8 cellular contexts compared by ENCODE assay signal in the genomic region with DNA sequence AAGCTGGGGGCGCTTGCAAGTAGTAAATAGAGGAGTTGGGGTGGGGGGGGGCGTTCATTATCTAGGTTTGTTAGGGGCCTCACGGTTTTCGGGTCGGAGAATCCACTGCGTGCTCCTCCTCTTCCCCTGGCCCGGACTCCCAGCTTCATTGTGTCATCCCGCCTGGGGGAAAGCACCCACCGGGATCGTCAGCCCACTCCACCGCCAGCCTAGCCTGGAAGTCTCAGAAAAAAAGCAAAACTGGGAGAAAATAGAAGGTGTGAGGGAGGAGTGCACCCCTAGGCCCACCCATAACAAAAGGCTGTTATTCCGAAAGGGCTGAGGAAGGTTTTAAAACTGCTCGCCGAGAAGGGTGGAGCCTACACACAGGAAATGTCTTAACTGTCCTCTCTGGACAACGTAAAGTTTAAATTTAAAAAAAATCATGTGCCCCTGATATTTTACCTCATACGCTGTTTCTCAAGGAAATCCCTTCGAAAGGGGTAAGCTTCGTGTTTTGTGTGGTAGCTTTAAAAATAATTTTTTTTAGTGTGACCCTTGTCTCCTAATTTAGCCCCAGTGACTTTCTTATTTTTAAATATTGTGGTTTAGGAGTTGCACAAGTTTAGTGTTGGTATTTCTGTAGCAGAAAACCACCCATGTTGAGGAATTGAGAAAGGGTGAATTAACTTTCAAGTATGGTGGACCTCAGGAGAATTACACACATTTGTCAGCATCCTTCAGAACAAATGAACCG.
A peak's percentile ranks its signal among the peaks of the same experiment; 100 is the strongest.
DNase-seq lines count a peak whose midpoint lies in the region; ATAC-seq and TF ChIP-seq lines count a peak whose summit lies in the region.

No MANE protein-coding gene starts in this region.

- H3K4me1 Mint-ChIP-seq in memory B cell = peaks cover 55% of the 10 kb centered on the region

- H3K9me2 ChIP-seq in DOHH2 (replicated peaks; ENCODE audit: control insufficient read depth, low read length) = no peaks in the 10 kb centered on the region
- H3K9me2 ChIP-seq in SK-N-SH = no peaks in the 10 kb centered on the region

- no peak for TF ChIP-seq RAD21 in SK-N-SH (IDR thresholded peaks at IDR 0.05; ENCODE audit: low read length)

- H3K9me3 Mint-ChIP-seq in memory B cell = no peaks in the 10 kb centered on the region

- peak overlapping the region; percentile 79 for H3K9ac ChIP-seq in SK-N-SH

- intact Hi-C loops in upper lobe of right lung (cut with DNase I) = no loop called here

- peak; percentile 57 for DNase-seq in SK-N-SH
- peak; percentile 55 for DNase-seq in ecto neural progenitor cell (ENCODE audit: low spot score)
- DNase-seq in memory B cell (ENCODE audit: low spot score in 2 of 2) = peak in 1 of 2 donors; percentile 20
- DNase-seq in upper lobe of right lung = no peak
- DNase-seq in OCI-M2 (lab: John Stamatoyannopoulos, UW; ENCODE audit: unreplicated experiment) = no peak

- H4K20me1 ChIP-seq in DOHH2 (ENCODE audit: control insufficient read depth, insufficient read depth, low read depth, low read length) (no peaks in the 10 kb centered on the region), SK-N-SH (ENCODE audit: insufficient read depth) (0 out of 2 replicates have a peak, but pooled peaks cover 6% of the 10 kb centered on the region)

- peak overlapping the region; percentile 87 for H3K27ac Mint-ChIP-seq in memory B cell

- H3K27me3 ChIP-seq in DOHH2 (ENCODE audit: control insufficient read depth, low read length) = peaks cover 24% of the 10 kb centered on the region
- no peaks in the 10 kb centered on the region for H3K27me3 ChIP-seq in SK-N-SH (ENCODE audit: insufficient read depth)
- no peaks in the 10 kb centered on the region for H3K27me3 ChIP-seq in upper lobe of right lung

- no peak for TF ChIP-seq CTCF in DOHH2 (IDR thresholded peaks at IDR 0.05; ENCODE audit: low read depth, low read length, poor library complexity, severe bottlenecking)
- peak; percentile 14; the same call in 1 of the 2 replicates for TF ChIP-seq CTCF in SK-N-SH (IDR thresholded peaks at IDR 0.05)
- TF ChIP-seq CTCF in upper lobe of right lung (IDR thresholded peaks at IDR 0.05) = no peak

- TF ChIP-seq EP300 in SK-N-SH (IDR thresholded peaks at IDR 0.05; ENCODE audit: borderline replicate concordance in 1 of 2, low read depth in 1 of 2, low read length in 1 of 2) = no peak

- POLR2A ChIA-PET in SK-N-SH (lab: Yijun Ruan, JAX) = interaction anchor here (0.7 to 1.8 kb wide), 2 partner anchors 10 to 11 kb away, joined by 3 to 7 read pairs; no protein-coding TSS in a partner anchor

- H3F3A ChIP-seq in DOHH2 (ENCODE audit: control insufficient read depth, insufficient read depth) (peaks cover 3% of the 10 kb centered on the region; the same call in 1 of the 2 replicates), SK-N-SH (replicated peaks; ENCODE audit: insufficient read depth) (peaks cover 34% of the 10 kb centered on the region)

- no peaks in the 10 kb centered on the region for H3K36me3 ChIP-seq in DOHH2 (ENCODE audit: control insufficient read depth, low read length)
- H3K36me3 ChIP-seq in SK-N-SH (replicated peaks in 1 of 2; ENCODE audit: control insufficient read depth in 1 of 2, insufficient read depth in 2 of 2, low read length in 1 of 2) = no peaks in the 10 kb centered on the region
- no peaks in the 10 kb centered on the region for H3K36me3 ChIP-seq in upper lobe of right lung

- CTCF ChIA-PET in SK-N-SH (lab: Yijun Ruan, JAX) = interaction anchor here (0.9 to 2.7 kb wide), 3 partner anchors 30 to 453 kb away, joined by 3 to 11 read pairs (median 3); no protein-coding TSS in a partner anchor

- peaks cover 7% of the 10 kb centered on the region for H3K79me2 ChIP-seq in DOHH2 (ENCODE audit: control insufficient read depth, low read length)
- peaks cover 84% of the 10 kb centered on the region for H3K79me2 ChIP-seq in SK-N-SH (ENCODE audit: insufficient read depth)

- H3K27ac ChIP-seq in DOHH2 (ENCODE audit: low read depth, low read length) (peak overlapping the region; percentile 29; the same call in 1 of the 2 replicates), SK-N-SH (ENCODE audit: low read depth in 2 of 2, low read length in 1 of 2) (peak overlapping the region; percentile 94 to 95), upper lobe of right lung (peak overlapping the region; percentile 88)

- no peaks in the 10 kb centered on the region for H3K27me3 Mint-ChIP-seq in memory B cell

- H3K36me3 Mint-ChIP-seq in memory B cell = peaks cover 2% of the 10 kb centered on the region

- peak overlapping the region; percentile 93 for H3K4me2 ChIP-seq in DOHH2 (ENCODE audit: low read length)
- peak overlapping the region; percentile 84 for H3K4me2 ChIP-seq in SK-N-SH

- 5% methylated on average over 19 of the region's 19 CpGs for WGBS in SK-N-SH (ENCODE audit: low lambda C conversion rate)

- peak overlapping the region; percentile 75; the same call in 1 of the 2 replicates for H2AFZ ChIP-seq in SK-N-SH (ENCODE audit: low read depth)

- ATAC-seq in GM19328 (IDR thresholded peaks at IDR 0.05; ENCODE audit: unreplicated experiment) = peak; percentile 39
- ATAC-seq in HG03280 (IDR thresholded peaks at IDR 0.05; ENCODE audit: unreplicated experiment) = peak; percentile 43
- peak; percentile 25 for ATAC-seq in memory B cell (ENCODE audit: low read depth)
- peak; percentile 34 for ATAC-seq in upper lobe of right lung

- H3K9me3 ChIP-seq in DOHH2 (ENCODE audit: control insufficient read depth, insufficient read depth, low read length) = no peaks in the 10 kb centered on the region
- no peaks in the 10 kb centered on the region for H3K9me3 ChIP-seq in SK-N-SH
- no peaks in the 10 kb centered on the region for H3K9me3 ChIP-seq in upper lobe of right lung

- peak overlapping the region; percentile 85 for H3K4me3 ChIP-seq in DOHH2 (ENCODE audit: low read length)
- peak overlapping the region; percentile 68 to 73 for H3K4me3 ChIP-seq in SK-N-SH (ENCODE audit: low read depth in 2 of 2, low read length in 1 of 2)
- peak overlapping the region; percentile 64 for H3K4me3 ChIP-seq in upper lobe of right lung

- peak overlapping the region; percentile 97 for H3K4me3 Mint-ChIP-seq in memory B cell

- H3K4me1 ChIP-seq in DOHH2 (ENCODE audit: control insufficient read depth, low read length) = peaks cover 42% of the 10 kb centered on the region
- peaks cover 15 to 29% of the 10 kb centered on the region in 2 experiments for H3K4me1 ChIP-seq in SK-N-SH (ENCODE audit: control insufficient read depth in 1 of 2, insufficient read depth in 2 of 2, low read depth in 1 of 2, low read length in 1 of 2)
- H3K4me1 ChIP-seq in upper lobe of right lung = peaks cover 63% of the 10 kb centered on the region

TF ChIP-seq in SK-N-SH, 30 proteins besides CTCF, POLR2A, EP300 and RAD21:
- TF ChIP-seq RFX5 (IDR thresholded peaks at IDR 0.05; ENCODE audit: low read length) = no peak
- TF ChIP-seq FOXJ3 (CRISPR knock-in tag; IDR thresholded peaks at IDR 0.05) = no peak
- TF ChIP-seq, protein P1, sequence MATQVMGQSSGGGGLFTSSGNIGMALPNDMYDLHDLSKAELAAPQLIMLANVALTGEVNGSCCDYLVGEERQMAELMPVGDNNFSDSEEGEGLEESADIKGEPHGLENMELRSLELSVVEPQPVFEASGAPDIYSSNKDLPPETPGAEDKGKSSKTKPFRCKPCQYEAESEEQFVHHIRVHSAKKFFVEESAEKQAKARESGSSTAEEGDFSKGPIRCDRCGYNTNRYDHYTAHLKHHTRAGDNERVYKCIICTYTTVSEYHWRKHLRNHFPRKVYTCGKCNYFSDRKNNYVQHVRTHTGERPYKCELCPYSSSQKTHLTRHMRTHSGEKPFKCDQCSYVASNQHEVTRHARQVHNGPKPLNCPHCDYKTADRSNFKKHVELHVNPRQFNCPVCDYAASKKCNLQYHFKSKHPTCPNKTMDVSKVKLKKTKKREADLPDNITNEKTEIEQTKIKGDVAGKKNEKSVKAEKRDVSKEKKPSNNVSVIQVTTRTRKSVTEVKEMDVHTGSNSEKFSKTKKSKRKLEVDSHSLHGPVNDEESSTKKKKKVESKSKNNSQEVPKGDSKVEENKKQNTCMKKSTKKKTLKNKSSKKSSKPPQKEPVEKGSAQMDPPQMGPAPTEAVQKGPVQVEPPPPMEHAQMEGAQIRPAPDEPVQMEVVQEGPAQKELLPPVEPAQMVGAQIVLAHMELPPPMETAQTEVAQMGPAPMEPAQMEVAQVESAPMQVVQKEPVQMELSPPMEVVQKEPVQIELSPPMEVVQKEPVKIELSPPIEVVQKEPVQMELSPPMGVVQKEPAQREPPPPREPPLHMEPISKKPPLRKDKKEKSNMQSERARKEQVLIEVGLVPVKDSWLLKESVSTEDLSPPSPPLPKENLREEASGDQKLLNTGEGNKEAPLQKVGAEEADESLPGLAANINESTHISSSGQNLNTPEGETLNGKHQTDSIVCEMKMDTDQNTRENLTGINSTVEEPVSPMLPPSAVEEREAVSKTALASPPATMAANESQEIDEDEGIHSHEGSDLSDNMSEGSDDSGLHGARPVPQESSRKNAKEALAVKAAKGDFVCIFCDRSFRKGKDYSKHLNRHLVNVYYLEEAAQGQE (IDR thresholded peaks at IDR 0.05; ENCODE audit: low read depth, low read length) = no peak
- TF ChIP-seq POLR2AphosphoS5 (IDR thresholded peaks at IDR 0.05; ENCODE audit: low read depth, low read length) = peak; percentile 40; the same call in 1 of the 2 replicates
- TF ChIP-seq MXI1 (IDR thresholded peaks at IDR 0.05; ENCODE audit: low read depth, low read length) = no peak
- no peak for TF ChIP-seq MEF2A (IDR thresholded peaks at IDR 0.05; ENCODE audit: borderline replicate concordance, low read depth)
- TF ChIP-seq, protein P2, sequence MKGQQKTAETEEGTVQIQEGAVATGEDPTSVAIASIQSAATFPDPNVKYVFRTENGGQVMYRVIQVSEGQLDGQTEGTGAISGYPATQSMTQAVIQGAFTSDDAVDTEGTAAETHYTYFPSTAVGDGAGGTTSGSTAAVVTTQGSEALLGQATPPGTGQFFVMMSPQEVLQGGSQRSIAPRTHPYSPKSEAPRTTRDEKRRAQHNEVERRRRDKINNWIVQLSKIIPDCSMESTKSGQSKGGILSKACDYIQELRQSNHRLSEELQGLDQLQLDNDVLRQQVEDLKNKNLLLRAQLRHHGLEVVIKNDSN (IDR thresholded peaks at IDR 0.05; ENCODE audit: borderline replicate concordance, low read depth) = 0 out of 2 replicates have a peak, but pooled peaks have one; percentile 29
- TF ChIP-seq SIN3A (IDR thresholded peaks at IDR 0.05; ENCODE audit: borderline replicate concordance, low read depth, low read length) = 0 out of 2 replicates have a peak, but pooled peaks have one; percentile 26
- peak; percentile 94 for TF ChIP-seq FOXM1 (IDR thresholded peaks at IDR 0.05; ENCODE audit: low read depth)

Comparison
In these comparisons a context has a peak if more than half of its experiments do, and no peak if none do; other contexts are left out.
1. H3K27ac ChIP-seq: peak in every context shown above with its lines; median percentile 94 in SK-N-SH; 88 in upper lobe of right lung; 29 in DOHH2.
2. DNase-seq: peak in SK-N-SH (single experiment) and ecto neural progenitor cell (single experiment); none in upper lobe of right lung (single experiment) and OCI-M2 (single experiment).
3. Peak in every context shown above with its lines, with median percentiles within 50 percentile points of each other: H3K4me3 ChIP-seq and ATAC-seq.